Comparison of ENCODE assay signal across 12 cellular contexts in the genomic region with DNA sequence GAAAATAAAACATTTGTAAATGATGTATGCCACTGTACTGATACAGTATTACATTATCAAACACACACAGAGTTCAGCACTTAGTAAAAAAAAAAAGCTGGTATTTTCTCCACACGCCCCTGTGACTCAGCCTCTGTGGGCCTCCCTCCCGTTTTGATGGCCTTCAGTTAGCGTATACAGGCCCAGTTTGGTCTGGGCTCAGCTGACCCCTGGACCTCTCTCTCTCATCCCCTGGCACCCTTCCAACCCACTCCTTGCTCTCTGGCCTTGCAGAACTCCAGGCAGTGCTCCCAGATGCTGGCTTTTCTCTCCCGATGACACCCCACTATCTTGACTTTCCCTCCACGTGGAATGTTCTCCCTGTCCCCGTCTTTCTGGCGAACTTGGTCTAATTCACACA.
DNase-seq lines count a peak whose midpoint lies in the region; ATAC-seq and TF ChIP-seq lines count a peak whose summit lies in the region.
"Had no signal": no experiment of that assay in that cellular context is flagged by ENCODE, and none has a peak within 500 bp of the region (broad histone marks: within the 10 kb centered on the region; RNA-seq: fewer than 3 reads in every experiment).

No MANE protein-coding gene starts in this region.

- H3K27ac ChIP-seq in right atrium auricular region: peak overlapping the region in 1 of 2 donors; percentile 14
- no peak overlapping the region for H3K27ac ChIP-seq in body of pancreas
- H3K27ac ChIP-seq in right lobe of liver: no peak overlapping the region
- H3K27ac ChIP-seq in uterus: no peak overlapping the region
- H3K27ac ChIP-seq: thoracic aorta had no signal

- intact Hi-C loops in Right ventricle myocardium inferior (cut with DNase I) (no loop called here), body of pancreas (cut with DNase I) (no loop called here), right lobe of liver (cut with DNase I) (no loop called here), uterus (cut with DNase I; ENCODE audit: low total_unique reads) (no loop called here)

- ATAC-seq in Right ventricle myocardium inferior: peak; percentile 64
- ATAC-seq in body of pancreas: no peak
- ATAC-seq in right lobe of liver: peak; percentile 29 to 70 (median 48)
- ATAC-seq in stimulated activated naive CD8-positive, alpha-beta T cell treated with anti-CD3 and anti-CD28 coated beads, Interleukin-15, Interleukin-2, amounts not matched to agents 100 U/mL and 50 U/mL, for 24 hours: no peak

- H3K36me3 ChIP-seq in right atrium auricular region (no peaks in the 10 kb centered on the region), body of pancreas (replicated peaks in 1 of 2; ENCODE audit: insufficient read depth in 1 of 2, low read depth in 2 of 2) (no peaks in the 10 kb centered on the region), right lobe of liver (no peaks in the 10 kb centered on the region), uterus (no peaks in the 10 kb centered on the region)
- H3K36me3 ChIP-seq: thoracic aorta had no signal

- H3K4me1 ChIP-seq in right atrium auricular region (peaks cover 0 to 18% of the 10 kb centered on the region in 2 donors), body of pancreas (no peaks in the 10 kb centered on the region), right lobe of liver (peaks cover 0 to 23% (median 5%) of the 10 kb centered on the region in 4 donors), uterus (no peaks in the 10 kb centered on the region)

- DNase-seq in Right ventricle myocardium inferior (ENCODE audit: missing footprints) (peak; percentile 72), right atrium auricular region (ENCODE audit: low spot score) (no peak), body of pancreas (peak; percentile 15 to 58 (median 20)), right lobe of liver (peak; percentile 54 to 63 (median 55)), uterus (peak; percentile 21 to 22), mesenteric fat pad (ENCODE audit: low spot score) (no peak), NCI-H2107 treated with DMSO at 0.1 percent for 48 hours (lab: John Stamatoyannopoulos, UW; ENCODE audit: unreplicated experiment) (no peak)
- DNase-seq in stimulated activated naive CD8-positive, alpha-beta T cell treated with anti-CD3 and anti-CD28 coated beads, Interleukin-15, Interleukin-2, amounts not matched to agents 100 U/mL and 50 U/mL, for 24 hours: no peak
- DNase-seq: ACHN, mammary epithelial cell, NCI-H2029 had no signal

- H3K9me3 ChIP-seq in right atrium auricular region (no peaks in the 10 kb centered on the region), body of pancreas (no peaks in the 10 kb centered on the region), right lobe of liver (no peaks in the 10 kb centered on the region), uterus (no peaks in the 10 kb centered on the region)
- H3K9me3 ChIP-seq: thoracic aorta had no signal

- H3K27me3 ChIP-seq in right atrium auricular region: no peaks in the 10 kb centered on the region
- H3K27me3 ChIP-seq in body of pancreas: no peaks in the 10 kb centered on the region
- H3K27me3 ChIP-seq in right lobe of liver: no peaks in the 10 kb centered on the region
- H3K27me3 ChIP-seq in uterus: no peaks in the 10 kb centered on the region

- no peak for TF ChIP-seq CTCF in right atrium auricular region (IDR thresholded peaks at IDR 0.05)
- no peak for TF ChIP-seq CTCF in body of pancreas (IDR thresholded peaks at IDR 0.05)
- no peak for TF ChIP-seq CTCF in right lobe of liver (IDR thresholded peaks at IDR 0.05)
- TF ChIP-seq CTCF in uterus (IDR thresholded peaks at IDR 0.05): no peak

- H3K4me3 ChIP-seq in right atrium auricular region (no peak overlapping the region), body of pancreas (no peak overlapping the region), right lobe of liver (no peak overlapping the region), uterus (no peak overlapping the region)
- H3K4me3 ChIP-seq: thoracic aorta had no signal

- 75 to 80% methylated on average over 7 of the region's 7 CpGs for WGBS in body of pancreas, 2 donors
- whole genome bisulfite sequencing in right lobe of liver (ENCODE audit: insufficient coverage, low coverage, low lambda C conversion rate, missing lambda C conversion rate): 51% methylated on average over 7 of the region's 7 CpGs

- TF ChIP-seq POLR2A in body of pancreas (IDR thresholded peaks at IDR 0.05) (no peak), right lobe of liver (IDR thresholded peaks at IDR 0.05) (no peak), uterus (IDR thresholded peaks at IDR 0.05) (no peak)

Comparison
In these comparisons a context has a peak if more than half of its experiments do, and no peak if none do; other contexts are left out.
1. DNase-seq: peak in Right ventricle myocardium inferior (single experiment), body of pancreas (4 of 4), right lobe of liver (3 of 3) and uterus (2 of 2); none in right atrium auricular region (single experiment), mesenteric fat pad (single experiment), stimulated activated naive CD8-positive, alpha-beta T cell treated with anti-CD3 and anti-CD28 coated beads, Interleukin-15, Interleukin-2, amounts not matched to agents 100 U/mL and 50 U/mL, for 24 hours (single experiment) and NCI-H2107 treated with DMSO at 0.1 percent for 48 hours (single experiment).
2. ATAC-seq: peak in Right ventricle myocardium inferior (single experiment) and right lobe of liver (4 of 4); none in body of pancreas (single experiment) and stimulated activated naive CD8-positive, alpha-beta T cell treated with anti-CD3 and anti-CD28 coated beads, Interleukin-15, Interleukin-2, amounts not matched to agents 100 U/mL and 50 U/mL, for 24 hours (single experiment).